ENCODE assay signal across 15 cellular contexts in genomic region chr4:2045518-2045951, GRCh38. TPM values are rescaled to one million over a fixed set of nuclear protein-coding genes. Genes with fewer than 3 reads are reported as not detected.
DNase-seq lines count a peak whose midpoint lies in the region; ATAC-seq, FAIRE-seq and TF ChIP-seq lines count a peak whose summit lies in the region.
"Had no signal": no experiment of that assay in that cellular context is flagged by ENCODE, and none has a peak within 500 bp of the region (broad histone marks: within the 10 kb centered on the region; RNA-seq: fewer than 3 reads in every experiment).

No MANE protein-coding gene starts in this region.

- no peak for TF ChIP-seq CTCF in Panc1 (IDR thresholded peaks at IDR 0.05)
- TF ChIP-seq CTCF in kidney (IDR thresholded peaks at IDR 0.05; ENCODE audit: borderline replicate concordance, extremely low read depth, insufficient read depth) = no peak

- CTCF ChIA-PET in Panc1 (lab: Charles Lee) = no interaction called here

- no peak for FAIRE-seq in kidney (lab: Jason Lieb, UNC)

- H3K4me1 ChIP-seq in Panc1 (ENCODE audit: control insufficient read depth, insufficient read depth, low read length) (no peaks in the 10 kb centered on the region; the same call in 1 of the 2 replicates), kidney (ENCODE audit: control insufficient read depth in 1 of 2, insufficient read depth in 1 of 2, low read depth in 1 of 2, low read length in 2 of 2) (peaks cover 0 to 4% of the 10 kb centered on the region in 2 donors)

- no peak overlapping the region for H3K9ac ChIP-seq in kidney (ENCODE audit: low read length in 2 of 2)

- H3K9me3 ChIP-seq in Panc1 (ENCODE audit: control insufficient read depth, insufficient read depth, low read depth, low read length) (no peaks in the 10 kb centered on the region), kidney (ENCODE audit: control insufficient read depth in 1 of 2, low read length in 2 of 2) (no peaks in the 10 kb centered on the region)
- H3K9me3 ChIP-seq: ovary had no signal

- intact Hi-C loops in Right ventricle myocardium superior (cut with DNase I) = no loop called here
- intact Hi-C loops in left cardiac atrium (cut with DNase I) = no loop called here
- intact Hi-C loops in Panc1 (cut with micrococcal nuclease; ENCODE audit: unreplicated experiment) = no loop called here
- intact Hi-C loops in kidney (cut with DNase I) = no loop called here

- no peaks in the 10 kb centered on the region for H3K27me3 ChIP-seq in Panc1 (ENCODE audit: control insufficient read depth, insufficient read depth, low read length)

- H3K4me3 ChIP-seq in Panc1 (ENCODE audit: low read depth in 2 of 2, low read length in 2 of 2) (no peak overlapping the region), kidney (ENCODE audit: low read length in 2 of 2) (no peak overlapping the region)
- H3K4me3 ChIP-seq: ovary, smooth muscle cell had no signal

- no TSS peak for BruUV-seq in Panc1 (replicated peaks; lab: Mats Ljungman, UMichigan)

- DNase-seq in Right ventricle myocardium superior (peak; percentile 30), left cardiac atrium (no peak), Panc1 (ENCODE audit: low read depth, low spot score) (no peak), kidney (peak; percentile 45), NCI-H2171 (lab: John Stamatoyannopoulos, UW) (no peak)
- DNase-seq: activated B cell treated with CpG ODN at 0.5 μM for 24 hours; cerebellar nuclear complex; midbrain; ovary; stimulated activated naive CD8-positive, alpha-beta T cell treated with anti-CD3 and anti-CD28 coated beads, Interleukin-15, amount 100 ng/mL, for 72 hours had no signal

- POLR2A ChIA-PET in Panc1 (lab: Charles Lee) = no interaction called here

- H3K36me3 ChIP-seq in Panc1 (ENCODE audit: control insufficient read depth, insufficient read depth, low read length) (no peaks in the 10 kb centered on the region), kidney (ENCODE audit: control insufficient read depth in 1 of 2, insufficient read depth in 2 of 2, low read length in 2 of 2) (no peaks in the 10 kb centered on the region)
- H3K36me3 ChIP-seq: ovary had no signal

- ATAC-seq in Right ventricle myocardium superior (ENCODE audit: poor library complexity) (no peak), left cardiac atrium (no peak), Panc1 (peak; percentile 14; the same call in 1 of the 2 replicates), GM21526 (IDR thresholded peaks at IDR 0.05; ENCODE audit: low FRiP score, unreplicated experiment) (no peak), HG02623 (IDR thresholded peaks at IDR 0.05; ENCODE audit: unreplicated experiment) (no peak), HG02642 (IDR thresholded peaks at IDR 0.05; ENCODE audit: poor library complexity, unreplicated experiment) (no peak)
- ATAC-seq: stimulated activated naive CD8-positive, alpha-beta T cell treated with anti-CD3 and anti-CD28 coated beads, Interleukin-15, amount 100 ng/mL, for 72 hours had no signal

- H3K27ac ChIP-seq in Panc1 (ENCODE audit: low read length) (no peak overlapping the region), kidney (ENCODE audit: low read depth in 2 of 2, low read length in 2 of 2) (no peak overlapping the region)
- H3K27ac ChIP-seq: ovary had no signal

- in situ Hi-C loops in Panc1 (cut with HindIII; ENCODE audit: low pct_unique_long_range_greater_than_20kb, low sequenced_read_pairs) = no loop called here

RNA-seq across cellular contexts. Expression of gene NAT8L, which starts 13.6 kb away (rescaled TPM):
- total RNA-seq in Right ventricle myocardium superior = 1.00 TPM
- 10 to 100 TPM in 1 of 2 donors, 1 to 10 TPM in 1; 8.8 to 12.5 TPM for total RNA-seq in left cardiac atrium
- 16.6 TPM for total RNA-seq in Panc1 (2021; ENCODE audit: unreplicated experiment)
- 25.9 TPM for polyA plus RNA-seq in Panc1 (2012; ENCODE audit: insufficient read length)
- 2.7 TPM for total RNA-seq in kidney
- 12.5 TPM for polyA plus RNA-seq in kidney (ENCODE audit: insufficient read depth, low read depth, low replicate concordance)
- total RNA-seq: HT-29, smooth muscle cell had no signal
- polyA plus RNA-seq: smooth muscle cell had no signal

RNA-seq across cellular contexts. Expression of gene NELFA, which starts 36.8 kb away (rescaled TPM):
- total RNA-seq in Right ventricle myocardium superior = 10.4 TPM
- total RNA-seq in left cardiac atrium = 10 to 100 TPM; 12.4 to 17.0 TPM
- total RNA-seq in Panc1 (2021; ENCODE audit: unreplicated experiment) = 27.0 TPM
- polyA plus RNA-seq in Panc1 (2012; ENCODE audit: insufficient read length) = 40.7 TPM
- 39.1 TPM for total RNA-seq in kidney
- 17.8 TPM for polyA plus RNA-seq in kidney (ENCODE audit: insufficient read depth, low read depth, low replicate concordance)

Comparison
In these comparisons a context has a peak if more than half of its experiments do, and no peak if none do; other contexts are left out.
1. DNase-seq: peak in Right ventricle myocardium superior (single experiment) and kidney (single experiment); none in left cardiac atrium (single experiment), Panc1 (single experiment) and NCI-H2171 (single experiment).